ENCODE assay signal across 15 cellular contexts in the genomic region with DNA sequence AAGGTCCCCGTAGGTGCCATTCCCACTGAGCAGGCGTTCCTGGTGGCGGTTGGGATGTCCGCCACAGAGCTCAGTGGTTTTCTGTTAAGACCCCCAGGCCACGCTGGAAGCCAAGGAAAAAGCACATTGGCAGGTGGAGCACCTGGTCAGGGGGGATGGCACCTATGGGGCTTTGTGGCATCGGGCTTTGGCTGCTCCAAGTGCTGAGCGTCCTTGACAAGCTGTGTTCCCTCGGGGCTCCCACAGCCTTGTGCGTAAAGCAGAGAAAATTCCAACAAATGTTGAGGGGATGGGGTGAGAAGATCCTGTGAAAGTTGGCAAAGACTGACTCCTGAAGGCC.
DNase-seq lines count a peak whose midpoint lies in the region; ATAC-seq and TF ChIP-seq lines count a peak whose summit lies in the region.
"Had no signal": no experiment of that assay in that cellular context is flagged by ENCODE, and none has a peak within 500 bp of the region (broad histone marks: within the 10 kb centered on the region; RNA-seq: fewer than 3 reads in every experiment).

No MANE protein-coding gene starts in this region.

- no peaks in the 10 kb centered on the region for H3K27me3 ChIP-seq in endodermal cell (ENCODE audit: control insufficient read depth, insufficient read depth, low read length, poor library complexity, severe bottlenecking)
- H3K27me3 ChIP-seq in osteoblast (ENCODE audit: insufficient read depth, low read length): no peaks in the 10 kb centered on the region

- H3K36me3 ChIP-seq in endodermal cell (ENCODE audit: control insufficient read depth, insufficient read depth, low read length) (no peaks in the 10 kb centered on the region), osteoblast (ENCODE audit: insufficient read depth, low read length) (no peaks in the 10 kb centered on the region)

- H3K27ac ChIP-seq in endodermal cell (ENCODE audit: low read depth, low read length) (no peak overlapping the region), osteoblast (ENCODE audit: low read depth, low read length) (no peak overlapping the region)
- H3K27ac ChIP-seq: C4-2B had no signal

- DNase-seq in left cardiac atrium (peak; percentile 10), Right ventricle myocardium superior (no peak), endodermal cell (peak; percentile 29), osteoblast (ENCODE audit: insufficient read length, low spot score, missing footprints) (peak; percentile 31)
- DNase-seq in activated T-helper 2 cell treated with anti-CD3 and anti-CD28 coated beads, Interferon-gamma antibody, Interleukin-2, Interleukin-4, amounts not matched to agents 10 μg/mL and 5 μg/mL and 100 μg/mL, durations not matched to agents 14 hours and 24 hours and 36 hours (ENCODE audit: low spot score): no peak
- DNase-seq: DMS79, KBM-7, NCI-H1105, NCI-H510A, NCI-H748 treated with DMSO at 0.1 percent for 48 hours, SIG-M5 had no signal

- no peak overlapping the region for H3K9ac ChIP-seq in endodermal cell (ENCODE audit: extremely low read depth, low read length, poor library complexity, severe bottlenecking)

- no peaks in the 10 kb centered on the region for H4K20me1 ChIP-seq in osteoblast (ENCODE audit: insufficient read depth, low read length)

- no peaks in the 10 kb centered on the region for H3K9me3 Mint-ChIP-seq in endodermal cell
- H3K9me3 Mint-ChIP-seq in activated T-helper 2 cell treated with anti-CD3 and anti-CD28 coated beads, Interferon-gamma antibody, Interleukin-2, Interleukin-4, amounts not matched to agents 10 μg/mL and 5 μg/mL and 100 μg/mL, durations not matched to agents 14 hours and 24 hours and 36 hours: no peaks in the 10 kb centered on the region

- no peak overlapping the region for H3K4me2 ChIP-seq in osteoblast (ENCODE audit: insufficient read depth, low read length)

- H3K4me3 ChIP-seq in endodermal cell (ENCODE audit: low read length): no peak overlapping the region
- no peak overlapping the region for H3K4me3 ChIP-seq in osteoblast (ENCODE audit: insufficient read depth, low read length)

- no peaks in the 10 kb centered on the region for H3K4me1 Mint-ChIP-seq in endodermal cell
- H3K4me1 Mint-ChIP-seq in activated T-helper 2 cell treated with anti-CD3 and anti-CD28 coated beads, Interferon-gamma antibody, Interleukin-2, Interleukin-4, amounts not matched to agents 10 μg/mL and 5 μg/mL and 100 μg/mL, durations not matched to agents 14 hours and 24 hours and 36 hours (ENCODE audit: low read depth): no peaks in the 10 kb centered on the region

- H3K9me3 ChIP-seq in endodermal cell (ENCODE audit: control insufficient read depth, low read length) (no peaks in the 10 kb centered on the region), osteoblast (ENCODE audit: low read depth, low read length) (no peaks in the 10 kb centered on the region)

- H3K27ac Mint-ChIP-seq in endodermal cell: no peak overlapping the region
- no peak overlapping the region for H3K27ac Mint-ChIP-seq in activated T-helper 2 cell treated with anti-CD3 and anti-CD28 coated beads, Interferon-gamma antibody, Interleukin-2, Interleukin-4, amounts not matched to agents 10 μg/mL and 5 μg/mL and 100 μg/mL, durations not matched to agents 14 hours and 24 hours and 36 hours

- no peak overlapping the region for H2AFZ ChIP-seq in osteoblast (ENCODE audit: low read length)

- H3K4me1 ChIP-seq in endodermal cell (ENCODE audit: control insufficient read depth, insufficient read depth, low read length) (no peaks in the 10 kb centered on the region), osteoblast (ENCODE audit: insufficient read depth, low read length) (no peaks in the 10 kb centered on the region)

- H3K4me3 Mint-ChIP-seq in endodermal cell: no peak overlapping the region
- H3K4me3 Mint-ChIP-seq in activated T-helper 2 cell treated with anti-CD3 and anti-CD28 coated beads, Interferon-gamma antibody, Interleukin-2, Interleukin-4, amounts not matched to agents 10 μg/mL and 5 μg/mL and 100 μg/mL, durations not matched to agents 14 hours and 24 hours and 36 hours (ENCODE audit: low read depth): no peak overlapping the region

- H3K36me3 Mint-ChIP-seq in endodermal cell (ENCODE audit: low read depth): no peaks in the 10 kb centered on the region
- H3K36me3 Mint-ChIP-seq in activated T-helper 2 cell treated with anti-CD3 and anti-CD28 coated beads, Interferon-gamma antibody, Interleukin-2, Interleukin-4, amounts not matched to agents 10 μg/mL and 5 μg/mL and 100 μg/mL, durations not matched to agents 14 hours and 24 hours and 36 hours (ENCODE audit: low read depth): peaks cover 7% of the 10 kb centered on the region

- no peaks in the 10 kb centered on the region for H3K79me2 ChIP-seq in osteoblast (ENCODE audit: insufficient read depth, low read length)

- TF ChIP-seq CTCF in endodermal cell (conservative IDR thresholded peaks at IDR 0.05) (no peak), osteoblast (IDR thresholded peaks at IDR 0.05; ENCODE audit: extremely low read depth, low read depth, low read length) (no peak)

- ATAC-seq in left cardiac atrium: no peak
- no peak for ATAC-seq in Right ventricle myocardium superior (ENCODE audit: poor library complexity)
- no peak for ATAC-seq in GM19328 (IDR thresholded peaks at IDR 0.05; ENCODE audit: unreplicated experiment)
- no peak for ATAC-seq in GM18909 (IDR thresholded peaks at IDR 0.05; ENCODE audit: poor library complexity, unreplicated experiment)
- ATAC-seq: HepG2 had no signal

- WGBS in endodermal cell (ENCODE audit: insufficient coverage in 1 of 2, insufficient read length in 1 of 2), 2 experiments: 94% methylated on average over 8 to 9 of the region's 9 CpGs

- no peaks in the 10 kb centered on the region for H3K27me3 Mint-ChIP-seq in endodermal cell (ENCODE audit: insufficient read depth)
- H3K27me3 Mint-ChIP-seq in activated T-helper 2 cell treated with anti-CD3 and anti-CD28 coated beads, Interferon-gamma antibody, Interleukin-2, Interleukin-4, amounts not matched to agents 10 μg/mL and 5 μg/mL and 100 μg/mL, durations not matched to agents 14 hours and 24 hours and 36 hours (ENCODE audit: low read depth): peaks cover 19% of the 10 kb centered on the region

- intact Hi-C loops in left cardiac atrium (cut with DNase I): no loop called here
- intact Hi-C loops in Right ventricle myocardium superior (cut with DNase I): no loop called here
- intact Hi-C loops in activated T-helper 2 cell treated with anti-CD3 and anti-CD28 coated beads, Interferon-gamma antibody, Interleukin-2, Interleukin-4, amounts not matched to agents 10 μg/mL and 5 μg/mL and 100 μg/mL, durations not matched to agents 14 hours and 24 hours and 36 hours (cut with micrococcal nuclease): no loop called here

Comparison
In these comparisons a context has a peak if more than half of its experiments do, and no peak if none do; other contexts are left out.
1. DNase-seq: peak in left cardiac atrium (single experiment), endodermal cell (single experiment) and osteoblast (single experiment); none in Right ventricle myocardium superior (single experiment) and activated T-helper 2 cell treated with anti-CD3 and anti-CD28 coated beads, Interferon-gamma antibody, Interleukin-2, Interleukin-4, amounts not matched to agents 10 μg/mL and 5 μg/mL and 100 μg/mL, durations not matched to agents 14 hours and 24 hours and 36 hours (single experiment).